9 cellular contexts compared by ENCODE assay signal in the genomic region with DNA sequence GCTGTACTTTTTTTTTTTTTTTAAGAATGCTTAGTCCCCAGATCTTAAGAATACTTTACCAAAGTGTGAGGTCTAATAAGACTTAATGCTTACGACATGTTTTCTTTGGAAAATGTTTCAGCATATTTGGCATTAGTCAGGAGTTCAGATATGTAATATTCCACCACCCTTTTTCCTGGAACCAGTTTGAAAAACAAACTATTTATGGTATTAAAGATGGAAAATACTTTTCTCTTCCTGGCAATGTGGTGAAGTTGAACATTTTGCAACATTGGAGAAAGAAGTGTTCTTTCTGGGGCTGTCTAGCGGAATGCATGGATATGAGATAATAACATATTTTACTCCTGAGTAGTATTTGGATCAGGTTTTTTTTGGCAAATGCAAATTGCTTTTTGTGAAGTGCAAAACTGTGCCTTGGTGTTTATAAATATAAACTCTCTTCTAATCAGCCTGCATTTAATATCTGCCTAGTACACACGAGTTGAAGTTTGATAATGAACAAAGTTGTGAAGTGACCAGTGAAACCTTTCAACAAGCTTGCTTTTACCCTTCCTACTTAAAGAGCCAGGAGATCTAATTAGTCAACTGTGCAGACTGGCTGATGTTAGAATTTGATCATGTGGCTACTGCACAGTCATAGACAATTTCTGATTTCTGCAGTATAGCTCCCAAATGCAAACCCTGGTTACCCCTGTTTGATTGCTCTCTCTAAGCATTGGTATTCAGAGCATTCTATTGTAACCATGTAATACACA. TPM values are rescaled to one million over a fixed set of nuclear protein-coding genes. Genes with fewer than 3 reads are reported as not detected.
DNase-seq lines count a peak whose midpoint lies in the region; ATAC-seq, FAIRE-seq and TF ChIP-seq lines count a peak whose summit lies in the region.
"Had no signal": no experiment of that assay in that cellular context is flagged by ENCODE, and none has a peak within 500 bp of the region (broad histone marks: within the 10 kb centered on the region; RNA-seq: fewer than 3 reads in every experiment).

No MANE protein-coding gene starts in this region.

- TF ChIP-seq POLR2A in HepG2 (IDR thresholded peaks at IDR 0.05; ENCODE audit: insufficient read depth in 1 of 2, low read depth in 2 of 2, low read length in 2 of 2), result no peak

- WGBS in liver, result 66% methylated on average over 3 of the region's 3 CpGs
- WGBS in HepG2 (ENCODE audit: low lambda C conversion rate), result 91% methylated on average over 3 of the region's 3 CpGs

- H3K4me3 ChIP-seq in liver (ENCODE audit: low read depth in 1 of 3, low read length in 3 of 3), result no peak overlapping the region
- H3K4me3 ChIP-seq in HepG2 (replicated peaks in 1 of 3; ENCODE audit: insufficient read depth in 1 of 3, low read depth in 2 of 3, low read length in 3 of 3), result no peak overlapping the region

- in situ Hi-C loops in HepG2 (cut with HindIII; ENCODE audit: extremely low pct_ligation_motif_present, low pct_unique_long_range_greater_than_20kb), result no loop called here

- TF ChIP-seq RAD21 in liver (IDR thresholded peaks at IDR 0.05) (no peak), HepG2 (CRISPR knock-in tag; IDR thresholded peaks at IDR 0.05) (no peak)

- no TSS peak for BruUV-seq in HepG2 (replicated peaks; lab: Mats Ljungman, UMichigan)

- CTCF ChIA-PET in HepG2 (lab: Yijun Ruan, JAX; ENCODE audit: low intra/inter-chr PET ratio, low total read pairs), result no interaction called here

- H3K9me3 ChIP-seq in liver (ENCODE audit: control insufficient read depth in 4 of 4, low read length in 3 of 4) (no peaks in the 10 kb centered on the region), HepG2 (ENCODE audit: low read length) (no peaks in the 10 kb centered on the region)

- no peaks in the 10 kb centered on the region for H4K20me1 ChIP-seq in HepG2 (ENCODE audit: insufficient read depth, low read length)

- no peak for FAIRE-seq in HepG2 (lab: Jason Lieb, UNC)

- H2AFZ ChIP-seq in HepG2 (ENCODE audit: low read length), result no peak overlapping the region

- intact Hi-C loops in HepG2 (cut with micrococcal nuclease; ENCODE audit: unreplicated experiment), result no loop called here

- ATAC-seq in HepG2 (no peak), GM18511 (IDR thresholded peaks at IDR 0.05; ENCODE audit: unreplicated experiment) (no peak), HG02840 (IDR thresholded peaks at IDR 0.05; ENCODE audit: low FRiP score, unreplicated experiment) (no peak)

- no peaks in the 10 kb centered on the region for H3K79me2 ChIP-seq in HepG2 (ENCODE audit: insufficient read depth, low read length)

- H3K9ac ChIP-seq in liver (ENCODE audit: low read depth in 1 of 2, low read length in 2 of 2) (no peak overlapping the region), HepG2 (ENCODE audit: insufficient read depth, low read depth, low read length) (no peak overlapping the region)

- H3K36me3 ChIP-seq in liver (ENCODE audit: control insufficient read depth in 4 of 4, insufficient read depth in 3 of 4, low read depth in 1 of 4, low read length in 3 of 4), result peaks cover 3 to 14% (median 12%) of the 10 kb centered on the region in 4 donors
- peaks cover 24 to 78% of the 10 kb centered on the region in 2 experiments for H3K36me3 ChIP-seq in HepG2 (replicated peaks in 1 of 2; ENCODE audit: control insufficient read depth in 1 of 2, insufficient read depth in 2 of 2, low read length in 2 of 2)

- no peak for TF ChIP-seq CTCF in liver (IDR thresholded peaks at IDR 0.05; ENCODE audit: low read depth, low read length, missing input control)
- TF ChIP-seq CTCF in HepG2 (CRISPR knock-in tag; IDR thresholded peaks at IDR 0.05), result no peak

- no peak overlapping the region for H3K4me2 ChIP-seq in HepG2 (ENCODE audit: low read depth, low read length)

- H3K27ac ChIP-seq in liver (ENCODE audit: low read depth in 1 of 2, low read length in 2 of 2) (peak overlapping the region; percentile 47 to 63), HepG2 (ENCODE audit: extremely low read length, insufficient read depth, low read length) (no peak overlapping the region), cingulate gyrus (ENCODE audit: low read depth, low read length) (peak overlapping the region; percentile 34)

- POLR2A ChIA-PET in HepG2 (lab: Yijun Ruan, JAX), result interaction anchor here (1.0 kb wide), 1 partner anchor 22 kb away, joined by 3 read pairs; no protein-coding TSS in a partner anchor

- TF ChIP-seq EP300 in HepG2 (IDR thresholded peaks at IDR 0.05; ENCODE audit: low read depth in 2 of 2, low read length in 2 of 2), result no peak
- no peak for TF ChIP-seq EP300 in HepG2 (CRISPR knock-in tag; IDR thresholded peaks at IDR 0.05; ENCODE audit: borderline replicate concordance)

- no peaks in the 10 kb centered on the region for H3K4me1 ChIP-seq in liver (ENCODE audit: control insufficient read depth in 4 of 4, insufficient read depth in 4 of 4, low read length in 3 of 4)
- no peaks in the 10 kb centered on the region for H3K4me1 ChIP-seq in HepG2 (ENCODE audit: insufficient read depth, low read length)

- H3K27me3 ChIP-seq in liver (ENCODE audit: control insufficient read depth in 4 of 4, insufficient read depth in 4 of 4, low read length in 3 of 4) (no peaks in the 10 kb centered on the region), HepG2 (ENCODE audit: control insufficient read depth in 1 of 2, insufficient read depth in 2 of 2, low read length in 2 of 2) (no peaks in the 10 kb centered on the region)

- DNase-seq in HepG2 (ENCODE audit: low spot score) (no peak), myocyte (ENCODE audit: low read depth) (peak; percentile 50), iPS-NIHi11 (ENCODE audit: low spot score) (no peak), NCI-H82 (lab: John Stamatoyannopoulos, UW) (no peak)
- DNase-seq: NCI-H1436 treated with DMSO at 0.1 percent for 48 hours had no signal

TF ChIP-seq in liver, 16 proteins besides CTCF, POLR2A, EP300 and RAD21:
- TF ChIP-seq SP1 (IDR thresholded peaks at IDR 0.05), result peak; percentile 56
- no peak for TF ChIP-seq FOXA1 (IDR thresholded peaks at IDR 0.05)
- peak in 1 of 2 donors; percentile 20 for TF ChIP-seq RXRA (IDR thresholded peaks at IDR 0.05)
- peak; percentile 24 for TF ChIP-seq NR2F2 (IDR thresholded peaks at IDR 0.05)
TF ChIP-seq in liver: peak in this region for 3.

TF ChIP-seq in HepG2, 621 proteins besides CTCF, POLR2A, EP300 and RAD21 (continues in another document):
- TF ChIP-seq GTF3A (CRISPR knock-in tag; conservative IDR thresholded peaks at IDR 0.05) (no peak), MXD4 (CRISPR knock-in tag; IDR thresholded peaks at IDR 0.05) (no peak), TCF12 (IDR thresholded peaks at IDR 0.05) (no peak), TCF12 (CRISPR knock-in tag; IDR thresholded peaks at IDR 0.05) (no peak)
- TF ChIP-seq, protein P1, sequence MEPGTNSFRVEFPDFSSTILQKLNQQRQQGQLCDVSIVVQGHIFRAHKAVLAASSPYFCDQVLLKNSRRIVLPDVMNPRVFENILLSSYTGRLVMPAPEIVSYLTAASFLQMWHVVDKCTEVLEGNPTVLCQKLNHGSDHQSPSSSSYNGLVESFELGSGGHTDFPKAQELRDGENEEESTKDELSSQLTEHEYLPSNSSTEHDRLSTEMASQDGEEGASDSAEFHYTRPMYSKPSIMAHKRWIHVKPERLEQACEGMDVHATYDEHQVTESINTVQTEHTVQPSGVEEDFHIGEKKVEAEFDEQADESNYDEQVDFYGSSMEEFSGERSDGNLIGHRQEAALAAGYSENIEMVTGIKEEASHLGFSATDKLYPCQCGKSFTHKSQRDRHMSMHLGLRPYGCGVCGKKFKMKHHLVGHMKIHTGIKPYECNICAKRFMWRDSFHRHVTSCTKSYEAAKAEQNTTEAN (CRISPR knock-in tag; conservative IDR thresholded peaks at IDR 0.05), result no peak

RNA-seq across cellular contexts. Expression of a gene that starts 20.9 kb away (rescaled TPM):
- total RNA-seq in liver (10 to 100 TPM in 1 of 2 donors, 1 to 10 TPM in 1; 7.3 to 11.4 TPM), HepG2 (2016; rRNA removed; fragmentation: Illumina TruSeq; extraction: Trizol) (19.3 and 21.8 TPM in 2 replicates), myocyte (2.9 and 7.2 TPM in 2 replicates)
- polyA plus RNA-seq in liver (1 to 10 TPM; 2.1 to 4.9 TPM), HepG2 (2011; rRNA removed) (26.6 and 37.9 TPM in 2 replicates)
- total RNA-seq in HepG2 (2016; cell fraction: cytosol; rRNA removed; fragmentation: Illumina TruSeq; extraction: Trizol; ENCODE audit: low read depth), result 12.2 and 13.6 TPM in 2 replicates
- total RNA-seq in HepG2 (2016; cell fraction: insoluble cytoplasmic fraction; rRNA removed; fragmentation: Illumina TruSeq; extraction: Trizol), result 18.0 and 21.2 TPM in 2 replicates
- total RNA-seq in HepG2 (2016; cell fraction: membrane; rRNA removed; fragmentation: Illumina TruSeq; extraction: Trizol), result 15.3 and 19.2 TPM in 2 replicates
- total RNA-seq in HepG2 (2016; cell fraction: nucleus; rRNA removed; fragmentation: Illumina TruSeq; extraction: Trizol), result 22.1 and 23.1 TPM in 2 replicates
- 12.9 and 14.6 TPM in 2 replicates for polyA plus RNA-seq in HepG2 (2011; cell fraction: cytosol; rRNA removed)
- 26.9 and 27.5 TPM in 2 replicates for polyA plus RNA-seq in HepG2 (2011; cell fraction: nucleus; rRNA removed)
- 11.2 and 14.3 TPM in 2 replicates for polyA plus RNA-seq in HepG2 (2012)
- 8.6 and 13.3 TPM in 2 replicates for polyA plus RNA-seq in HepG2 (2016; cell fraction: cytosol; fragmentation: Illumina TruSeq; extraction: Trizol; ENCODE audit: low read depth)
- 15.6 and 17.9 TPM in 2 replicates for polyA plus RNA-seq in HepG2 (2016; cell fraction: insoluble cytoplasmic fraction; fragmentation: Illumina TruSeq; extraction: Trizol; ENCODE audit: low read depth)
- polyA plus RNA-seq in HepG2 (2016; cell fraction: membrane; fragmentation: Illumina TruSeq; extraction: Trizol; ENCODE audit: low read depth), result 9.4 and 12.4 TPM in 2 replicates
- polyA plus RNA-seq in HepG2 (2016; cell fraction: nucleus; fragmentation: Illumina TruSeq; extraction: Trizol; ENCODE audit: insufficient read depth, low read depth), result 41.0 and 46.6 TPM in 2 replicates
- polyA minus RNA-seq in HepG2 (2011; rRNA and poly(A)+ RNA removed; ENCODE audit: low replicate concordance), result 15.0 and 17.4 TPM in 2 replicates
- polyA minus RNA-seq in HepG2 (2011; cell fraction: cytosol; rRNA and poly(A)+ RNA removed), result 7.3 and 10.3 TPM in 2 replicates
- 30.6 and 31.2 TPM in 2 replicates for polyA minus RNA-seq in HepG2 (2011; cell fraction: nucleus; rRNA and poly(A)+ RNA removed)
- polyA plus RNA-seq in myocyte (2012), result 1.5 TPM
